12 cellular contexts compared by ENCODE assay signal in the genomic region with DNA sequence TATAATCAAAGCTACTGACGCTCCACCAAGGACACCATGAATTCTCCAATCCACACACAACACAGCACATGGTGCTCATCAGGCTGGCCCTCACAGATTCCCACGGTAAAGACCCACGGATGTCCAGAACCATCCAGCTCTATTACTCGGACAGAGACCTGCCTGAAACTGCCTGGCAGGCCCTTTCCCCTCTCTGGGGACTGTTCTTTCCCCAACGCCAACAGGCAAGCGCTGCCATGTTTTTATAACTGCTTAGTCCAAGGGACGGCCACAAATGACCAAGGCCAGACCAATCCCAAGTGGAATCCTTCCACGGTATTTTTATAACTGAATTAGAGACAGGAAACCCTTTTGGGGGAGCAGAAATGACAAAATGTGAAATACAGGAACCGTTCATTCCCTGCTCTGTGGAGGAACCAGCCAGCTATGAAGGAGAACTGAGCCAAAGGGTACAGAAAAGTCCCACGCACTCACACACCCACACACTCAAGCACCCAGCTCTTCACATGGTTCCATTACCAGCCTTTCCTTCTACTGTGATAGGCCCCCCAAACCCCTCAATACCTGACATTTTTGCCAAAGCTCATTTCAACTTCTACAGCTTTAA. TPM values are rescaled to one million over a fixed set of nuclear protein-coding genes. Genes with fewer than 3 reads are reported as not detected.
A peak's percentile ranks its signal among the peaks of the same experiment; 100 is the strongest.
DNase-seq lines count a peak whose midpoint lies in the region; ATAC-seq and TF ChIP-seq lines count a peak whose summit lies in the region.
"Had no signal": no experiment of that assay in that cellular context is flagged by ENCODE, and none has a peak within 500 bp of the region (broad histone marks: within the 10 kb centered on the region; RNA-seq: fewer than 3 reads in every experiment).

No MANE protein-coding gene starts in this region.

- H3K27me3 Mint-ChIP-seq in activated CD4-positive, alpha-beta T cell treated with anti-CD3 and anti-CD28 coated beads, Interleukin-2, amount 10 ng/mL, durations not matched to agents 24 days and 14 days: no peaks in the 10 kb centered on the region
- no peaks in the 10 kb centered on the region for H3K27me3 Mint-ChIP-seq in activated naive CD8-positive, alpha-beta T cell treated with anti-CD3 and anti-CD28 coated beads, Interleukin-2, amount 50 U/mL, for 24 hours

- no peak overlapping the region for H3K4me3 ChIP-seq in left lung
- H3K4me3 ChIP-seq: lung had no signal

- peak overlapping the region; percentile 21 for H3K4me3 Mint-ChIP-seq in activated CD4-positive, alpha-beta T cell treated with anti-CD3 and anti-CD28 coated beads, Interleukin-2, amount 10 ng/mL, durations not matched to agents 24 days and 14 days
- H3K4me3 Mint-ChIP-seq in activated naive CD8-positive, alpha-beta T cell treated with anti-CD3 and anti-CD28 coated beads, Interleukin-2, amount 50 U/mL, for 24 hours: peak overlapping the region; percentile 88

- ATAC-seq in HG02588 (IDR thresholded peaks at IDR 0.05; ENCODE audit: unreplicated experiment) (peak; percentile 21), left lung (no peak), HG03565 (IDR thresholded peaks at IDR 0.05; ENCODE audit: unreplicated experiment) (no peak)
- no peak for ATAC-seq in activated naive CD8-positive, alpha-beta T cell treated with anti-CD3 and anti-CD28 coated beads, Interleukin-2, amount 50 U/mL, for 24 hours
- ATAC-seq: sciatic nerve had no signal

- H3K4me1 ChIP-seq in left lung: peaks cover 0 to 59% of the 10 kb centered on the region in 2 donors

- H3K36me3 ChIP-seq in left lung: no peaks in the 10 kb centered on the region

- H3K9me3 Mint-ChIP-seq in activated CD4-positive, alpha-beta T cell treated with anti-CD3 and anti-CD28 coated beads, Interleukin-2, amount 10 ng/mL, durations not matched to agents 24 days and 14 days: peaks cover 5% of the 10 kb centered on the region
- H3K9me3 Mint-ChIP-seq in activated naive CD8-positive, alpha-beta T cell treated with anti-CD3 and anti-CD28 coated beads, Interleukin-2, amount 50 U/mL, for 24 hours: peaks cover 4% of the 10 kb centered on the region

- peaks cover 37% of the 10 kb centered on the region for H3K36me3 Mint-ChIP-seq in activated CD4-positive, alpha-beta T cell treated with anti-CD3 and anti-CD28 coated beads, Interleukin-2, amount 10 ng/mL, durations not matched to agents 24 days and 14 days (ENCODE audit: low read depth)
- peaks cover 19% of the 10 kb centered on the region for H3K36me3 Mint-ChIP-seq in activated naive CD8-positive, alpha-beta T cell treated with anti-CD3 and anti-CD28 coated beads, Interleukin-2, amount 50 U/mL, for 24 hours (ENCODE audit: low read depth)

- H3K4me1 Mint-ChIP-seq in activated CD4-positive, alpha-beta T cell treated with anti-CD3 and anti-CD28 coated beads, Interleukin-2, amount 10 ng/mL, durations not matched to agents 24 days and 14 days: peaks cover 64% of the 10 kb centered on the region
- peaks cover 74% of the 10 kb centered on the region for H3K4me1 Mint-ChIP-seq in activated naive CD8-positive, alpha-beta T cell treated with anti-CD3 and anti-CD28 coated beads, Interleukin-2, amount 50 U/mL, for 24 hours

- no peaks in the 10 kb centered on the region for H3K27me3 ChIP-seq in left lung

- peak overlapping the region; percentile 25 for H3K27ac Mint-ChIP-seq in activated CD4-positive, alpha-beta T cell treated with anti-CD3 and anti-CD28 coated beads, Interleukin-2, amount 10 ng/mL, durations not matched to agents 24 days and 14 days
- peak overlapping the region; percentile 50 for H3K27ac Mint-ChIP-seq in activated naive CD8-positive, alpha-beta T cell treated with anti-CD3 and anti-CD28 coated beads, Interleukin-2, amount 50 U/mL, for 24 hours

- DNase-seq in activated CD4-positive, alpha-beta T cell treated with anti-CD3 and anti-CD28 coated beads, Interleukin-2, amount 10 ng/mL, durations not matched to agents 24 days and 14 days: no peak
- DNase-seq in activated CD4-positive, alpha-beta T cell treated with anti-CD3 and anti-CD28 coated beads for 48 hours: no peak
- no peak for DNase-seq in activated naive CD8-positive, alpha-beta T cell treated with anti-CD3 and anti-CD28 coated beads, Interleukin-2, amount 50 U/mL, for 24 hours
- peak; percentile 51 for DNase-seq in renal cortical epithelial cell (ENCODE audit: low read depth)
- DNase-seq in left lung: no peak
- DNase-seq in cortex of kidney (lab: John Stamatoyannopoulos, UW): no peak
- DNase-seq: H7, NCI-H226 had no signal

- TF ChIP-seq CTCF in left lung (IDR thresholded peaks at IDR 0.05): no peak

- H3K27ac ChIP-seq in left lung: no peak overlapping the region

- intact Hi-C loops in activated CD4-positive, alpha-beta T cell treated with anti-CD3 and anti-CD28 coated beads, Interleukin-2, amount 10 ng/mL, durations not matched to agents 24 days and 14 days (cut with micrococcal nuclease): loop anchor here (5.0 to 10.0 kb wide), 7 partner anchors 78 to 1195 kb away; partner anchors contain the start of genes BMI1, DNAJC1 and MSRB2
- intact Hi-C loops in left lung (cut with DNase I): loop anchor here in 1 of 2 donors (10.0 kb wide), 1 partner anchor 95 kb away; no protein-coding TSS in a partner anchor

- no peaks in the 10 kb centered on the region for H3K9me3 ChIP-seq in left lung

RNA-seq across cellular contexts. Expression of gene PIP4K2A, which starts 4.1 kb away (rescaled TPM):
- 94.6 and 101 TPM in 2 replicates for total RNA-seq in activated CD4-positive, alpha-beta T cell treated with anti-CD3 and anti-CD28 coated beads, Interleukin-2, amount 10 ng/mL, durations not matched to agents 24 days and 14 days
- total RNA-seq in renal cortical epithelial cell (24.1 and 42.5 TPM in 2 replicates), left lung (10 to 100 TPM; 41.0 to 53.8 TPM)
